Comparison of ENCODE assay signal across 20 cellular contexts in the genomic region with DNA sequence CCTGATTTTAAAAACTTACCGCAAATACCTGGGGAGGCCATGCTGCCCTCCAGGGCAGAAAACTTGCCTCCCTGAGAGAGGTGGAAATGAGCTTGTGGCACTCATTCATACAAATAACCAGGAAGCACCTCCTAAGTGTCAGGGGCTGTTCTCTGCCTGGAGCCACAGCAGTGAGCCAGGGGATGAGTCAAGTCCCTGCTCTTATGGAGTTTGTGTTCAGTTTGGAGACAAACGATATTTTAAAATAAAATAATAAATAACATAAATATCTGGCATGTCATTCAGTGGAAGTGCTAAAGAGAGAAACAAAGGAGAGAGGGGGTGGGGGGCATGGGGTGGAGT.
"Had no signal": no experiment of that assay in that cellular context is flagged by ENCODE, and none has a peak within 500 bp of the region (broad histone marks: within the 10 kb centered on the region; RNA-seq: fewer than 3 reads in every experiment).

No MANE protein-coding gene starts in this region.

- H3K27me3 ChIP-seq: gastrocnemius medialis, pancreas, right lobe of liver had no signal

- H3K9me3 ChIP-seq: gastrocnemius medialis, pancreas, right lobe of liver, upper lobe of right lung had no signal

- DNase-seq: activated CD4-positive, alpha-beta T cell treated with anti-CD3 and anti-CD28 coated beads, Interleukin-2, amount 10 ng/mL, durations not matched to agents 7 days and 5 days; activated CD8-positive, alpha-beta T cell treated with anti-CD3 and anti-CD28 coated beads, Interleukin-2, amount 10 ng/mL, durations not matched to agents 7 days and 5 days; activated naive CD4-positive, alpha-beta T cell treated with Interleukin-2 at 50 U/mL for 16 hours; activated naive CD8-positive, alpha-beta T cell treated with anti-CD3 and anti-CD28 coated beads, Interleukin-2, amount 10 ng/mL, durations not matched to agents 7 days and 5 days; activated T-cell treated with anti-CD3 and anti-CD28 coated beads, Interleukin-2, amount 50 U/mL, for 24 hours; caudate nucleus; erythroblast; gastrocnemius medialis; left ventricle myocardium inferior; naive B cell; pancreas; spleen; stimulated activated CD4-positive, alpha-beta T cell treated with anti-CD3 and anti-CD28 coated beads, Interleukin-4, amount 100 ng/mL, for 4 hours; stimulated activated naive B cell treated with anti-CD40 and anti-IgM and Interleukin-4, amounts not matched to agents 10 μg/mL and 1 μg/mL and 100 μg/mL, for 72 hours; upper lobe of right lung had no signal

- H3K4me1 Mint-ChIP-seq: activated CD4-positive, alpha-beta T cell treated with anti-CD3 and anti-CD28 coated beads, Interleukin-2, amount 10 ng/mL, durations not matched to agents 7 days and 5 days; activated naive CD8-positive, alpha-beta T cell treated with anti-CD3 and anti-CD28 coated beads, Interleukin-2, amount 10 ng/mL, durations not matched to agents 7 days and 5 days; brain; stimulated activated naive B cell treated with anti-CD40 and anti-IgM and Interleukin-4, amounts not matched to agents 10 μg/mL and 1 μg/mL and 100 μg/mL, for 72 hours had no signal

- H3K4me3 Mint-ChIP-seq: activated CD4-positive, alpha-beta T cell treated with anti-CD3 and anti-CD28 coated beads, Interleukin-2, amount 10 ng/mL, durations not matched to agents 7 days and 5 days; activated CD8-positive, alpha-beta T cell treated with anti-CD3 and anti-CD28 coated beads, Interleukin-2, amount 10 ng/mL, durations not matched to agents 7 days and 5 days; activated naive CD8-positive, alpha-beta T cell treated with anti-CD3 and anti-CD28 coated beads, Interleukin-2, amount 10 ng/mL, durations not matched to agents 7 days and 5 days; activated T-cell treated with anti-CD3 and anti-CD28 coated beads, Interleukin-2, amount 50 U/mL, for 24 hours; brain; naive B cell; stimulated activated naive B cell treated with anti-CD40 and anti-IgM and Interleukin-4, amounts not matched to agents 10 μg/mL and 1 μg/mL and 100 μg/mL, for 72 hours had no signal

- FAIRE-seq: colon, pancreas had no signal

- H3K9me3 Mint-ChIP-seq: activated CD4-positive, alpha-beta T cell treated with anti-CD3 and anti-CD28 coated beads, Interleukin-2, amount 10 ng/mL, durations not matched to agents 7 days and 5 days; activated naive CD8-positive, alpha-beta T cell treated with anti-CD3 and anti-CD28 coated beads, Interleukin-2, amount 10 ng/mL, durations not matched to agents 7 days and 5 days; activated T-helper 2 cell treated with anti-CD3 and anti-CD28 coated beads, Interferon-gamma antibody, Interleukin-2, Interleukin-4, amounts not matched to agents 10 μg/mL and 5 μg/mL and 100 μg/mL, durations not matched to agents 14 hours and 24 hours and 36 hours had no signal

- H3K4me3 ChIP-seq: gastrocnemius medialis, left ventricle myocardium inferior, pancreas, right lobe of liver, spleen, upper lobe of right lung had no signal

- H3K36me3 Mint-ChIP-seq: activated naive CD8-positive, alpha-beta T cell treated with anti-CD3 and anti-CD28 coated beads, Interleukin-2, amount 10 ng/mL, durations not matched to agents 7 days and 5 days; brain; naive B cell; stimulated activated naive B cell treated with anti-CD40 and anti-IgM and Interleukin-4, amounts not matched to agents 10 μg/mL and 1 μg/mL and 100 μg/mL, for 72 hours had no signal

- H3K36me3 ChIP-seq: gastrocnemius medialis, left ventricle myocardium inferior, pancreas, right lobe of liver, spleen, upper lobe of right lung had no signal

- ATAC-seq: activated CD4-positive, CD25-positive, alpha-beta regulatory T cell treated with anti-CD3 and anti-CD28 coated beads, Interleukin-2, amount 50 U/mL, for 24 hours; activated CD8-positive, alpha-beta T cell treated with anti-CD3 and anti-CD28 coated beads, Interleukin-2, amount 10 ng/mL, durations not matched to agents 7 days and 5 days; pancreas; right lobe of liver; stimulated activated naive B cell treated with anti-CD40 and anti-IgM and Interleukin-4, amounts not matched to agents 10 μg/mL and 1 μg/mL and 100 μg/mL, for 72 hours; upper lobe of right lung had no signal

- H3K27ac Mint-ChIP-seq: activated CD4-positive, alpha-beta T cell treated with anti-CD3 and anti-CD28 coated beads, Interleukin-2, amount 10 ng/mL, durations not matched to agents 7 days and 5 days; activated CD8-positive, alpha-beta T cell treated with anti-CD3 and anti-CD28 coated beads, Interleukin-2, amount 10 ng/mL, durations not matched to agents 7 days and 5 days; activated naive CD8-positive, alpha-beta T cell treated with anti-CD3 and anti-CD28 coated beads, Interleukin-2, amount 10 ng/mL, durations not matched to agents 7 days and 5 days; activated T-cell treated with anti-CD3 and anti-CD28 coated beads, Interleukin-2, amount 50 U/mL, for 24 hours; activated T-helper 2 cell treated with anti-CD3 and anti-CD28 coated beads, Interferon-gamma antibody, Interleukin-2, Interleukin-4, amounts not matched to agents 10 μg/mL and 5 μg/mL and 100 μg/mL, durations not matched to agents 14 hours and 24 hours and 36 hours; brain; naive B cell; stimulated activated naive B cell treated with anti-CD40 and anti-IgM and Interleukin-4, amounts not matched to agents 10 μg/mL and 1 μg/mL and 100 μg/mL, for 72 hours had no signal

- H3K4me1 ChIP-seq: gastrocnemius medialis, left ventricle myocardium inferior, pancreas, right lobe of liver, spleen, upper lobe of right lung had no signal

- H3K27ac ChIP-seq: gastrocnemius medialis, left ventricle myocardium inferior, pancreas, right lobe of liver, spleen, upper lobe of right lung had no signal
